Comparison of ENCODE assay signal across 1 cellular context in the genomic region with DNA sequence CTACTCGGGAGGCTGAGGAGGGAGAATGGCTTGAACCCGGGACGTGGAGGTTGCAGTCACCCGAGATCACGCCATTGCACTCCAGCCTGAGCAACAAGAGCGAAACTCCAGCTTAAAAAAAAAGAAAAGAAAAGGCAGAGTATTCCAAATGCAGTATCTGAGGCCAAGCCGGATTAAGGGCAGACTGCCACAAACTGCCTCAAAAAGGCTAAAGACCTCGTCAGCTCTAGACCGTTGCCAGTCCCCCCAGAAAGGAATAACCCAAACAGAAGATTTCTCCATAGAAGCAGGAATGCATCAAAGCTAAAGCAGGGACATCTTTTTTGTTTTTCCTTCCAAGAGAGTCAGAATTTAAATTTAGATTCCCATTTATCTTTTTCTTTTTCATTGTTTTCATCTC.
TF ChIP-seq lines count a peak whose summit lies in the region.

No MANE protein-coding gene starts in this region.

TF ChIP-seq in IMR-90, 13 proteins besides CTCF, POLR2A, EP300 and RAD21:
- no peak for TF ChIP-seq USF2 (IDR thresholded peaks at IDR 0.05; ENCODE audit: low read depth, low read length)
- TF ChIP-seq MXI1 (IDR thresholded peaks at IDR 0.05; ENCODE audit: borderline replicate concordance, low read depth, low read length) = no peak
- TF ChIP-seq CHD1 (IDR thresholded peaks at IDR 0.05; ENCODE audit: low read depth, low read length) = no peak
